Comparison of ENCODE assay signal across 10 cellular contexts in genomic region chr4:8157496-8157895, GRCh38. TPM values are rescaled to one million over a fixed set of nuclear protein-coding genes. Genes with fewer than 3 reads are reported as not detected.
A peak's percentile ranks its signal among the peaks of the same experiment; 100 is the strongest.
DNase-seq lines count a peak whose midpoint lies in the region; ATAC-seq, FAIRE-seq and TF ChIP-seq lines count a peak whose summit lies in the region.
"Had no signal": no experiment of that assay in that cellular context is flagged by ENCODE, and none has a peak within 500 bp of the region (broad histone marks: within the 10 kb centered on the region; RNA-seq: fewer than 3 reads in every experiment).

No MANE protein-coding gene starts in this region.

- H3K4me1 ChIP-seq in body of pancreas (peaks cover 28% of the 10 kb centered on the region), upper lobe of left lung (peaks cover 19 to 26% (median 21%) of the 10 kb centered on the region in 4 donors), small intestine (ENCODE audit: control insufficient read depth in 2 of 2, insufficient read depth in 1 of 2, low read depth in 1 of 2, low read length in 1 of 2) (peaks cover 0 to 3% of the 10 kb centered on the region in 2 donors)

- intact Hi-C loops in body of pancreas (cut with DNase I) = no loop called here

- H3K36me3 Mint-ChIP-seq in activated naive CD4-positive, alpha-beta T cell treated with anti-CD3 and anti-CD28 coated beads, Interleukin-2, amount 50 U/mL, for 24 hours = no peaks in the 10 kb centered on the region
- H3K36me3 Mint-ChIP-seq in memory B cell = no peaks in the 10 kb centered on the region

- H3K27me3 ChIP-seq in body of pancreas (no peaks in the 10 kb centered on the region), upper lobe of left lung (peaks cover 0 to 11% (median 5%) of the 10 kb centered on the region in 4 donors), small intestine (ENCODE audit: control insufficient read depth in 2 of 2, insufficient read depth in 2 of 2, low read length in 2 of 2) (no peaks in the 10 kb centered on the region)

- H3K9me3 Mint-ChIP-seq in activated naive CD4-positive, alpha-beta T cell treated with anti-CD3 and anti-CD28 coated beads, Interleukin-2, amount 50 U/mL, for 24 hours = no peaks in the 10 kb centered on the region
- no peaks in the 10 kb centered on the region for H3K9me3 Mint-ChIP-seq in memory B cell

- TF ChIP-seq POLR2A in body of pancreas (IDR thresholded peaks at IDR 0.05) (no peak), upper lobe of left lung (IDR thresholded peaks at IDR 0.05) (no peak)

- WGBS in body of pancreas, 2 donors = 31 to 47% methylated on average over 8 to 15 of the region's 15 CpGs
- 20 to 27% methylated on average over 12 to 15 of the region's 15 CpGs for WGBS in upper lobe of left lung, 2 donors
- 23 to 44% (median 26%) methylated on average over 15 of the region's 15 CpGs for WGBS in small intestine, 3 donors

- H3K4me3 ChIP-seq in body of pancreas (peak overlapping the region in 1 of 2 donors; percentile 57), upper lobe of left lung (peak overlapping the region; percentile 73 to 90 (median 81)), small intestine (ENCODE audit: low read depth in 1 of 2, low read length in 2 of 2) (peak overlapping the region in 1 of 2 donors; percentile 67)

- TF ChIP-seq CTCF in body of pancreas (IDR thresholded peaks at IDR 0.05) (no peak), upper lobe of left lung (IDR thresholded peaks at IDR 0.05) (no peak)

- ATAC-seq in body of pancreas (no peak), memory B cell (ENCODE audit: low read depth) (no peak), upper lobe of left lung (ENCODE audit: low FRiP score in 2 of 2) (no peak), GM21717 (IDR thresholded peaks at IDR 0.05; ENCODE audit: unreplicated experiment) (no peak), HG03159 (IDR thresholded peaks at IDR 0.05; ENCODE audit: unreplicated experiment) (no peak)
- ATAC-seq: Panc1 had no signal

- FAIRE-seq in small intestine (lab: Jason Lieb, UNC) = no peak

- peak overlapping the region; percentile 51 for H3K4me3 Mint-ChIP-seq in activated naive CD4-positive, alpha-beta T cell treated with anti-CD3 and anti-CD28 coated beads, Interleukin-2, amount 50 U/mL, for 24 hours
- H3K4me3 Mint-ChIP-seq in memory B cell = peak overlapping the region; percentile 67

- TF ChIP-seq EP300 in upper lobe of left lung (IDR thresholded peaks at IDR 0.05) = no peak

- DNase-seq in activated naive CD4-positive, alpha-beta T cell treated with anti-CD3 and anti-CD28 coated beads, Interleukin-2, amount 50 U/mL, for 16 hours = no peak
- DNase-seq in body of pancreas (peak in 3 of 4 donors; percentile 27 to 33 (median 29)), memory B cell (ENCODE audit: low spot score in 2 of 2) (no peak), upper lobe of left lung (no peak), small intestine (no peak)
- DNase-seq: EL had no signal

- no peak overlapping the region for H3K27ac Mint-ChIP-seq in activated naive CD4-positive, alpha-beta T cell treated with anti-CD3 and anti-CD28 coated beads, Interleukin-2, amount 50 U/mL, for 24 hours
- no peak overlapping the region for H3K27ac Mint-ChIP-seq in memory B cell

- H3K9me3 ChIP-seq in body of pancreas = no peaks in the 10 kb centered on the region
- no peaks in the 10 kb centered on the region for H3K9me3 ChIP-seq in upper lobe of left lung
- H3K9me3 ChIP-seq in small intestine (ENCODE audit: control insufficient read depth, low read depth) = no peaks in the 10 kb centered on the region

- no peaks in the 10 kb centered on the region for H3K36me3 ChIP-seq in body of pancreas (replicated peaks in 1 of 2; ENCODE audit: insufficient read depth in 1 of 2, low read depth in 2 of 2)
- H3K36me3 ChIP-seq in upper lobe of left lung = no peaks in the 10 kb centered on the region
- H3K36me3 ChIP-seq in small intestine (ENCODE audit: control insufficient read depth in 2 of 2, insufficient read depth in 2 of 2, low read length in 2 of 2) = no peaks in the 10 kb centered on the region

- H3K27me3 Mint-ChIP-seq in activated naive CD4-positive, alpha-beta T cell treated with anti-CD3 and anti-CD28 coated beads, Interleukin-2, amount 50 U/mL, for 24 hours = peaks cover 3% of the 10 kb centered on the region
- H3K27me3 Mint-ChIP-seq in memory B cell = peaks cover 1% of the 10 kb centered on the region

- peaks cover 19% of the 10 kb centered on the region for H3K4me1 Mint-ChIP-seq in activated naive CD4-positive, alpha-beta T cell treated with anti-CD3 and anti-CD28 coated beads, Interleukin-2, amount 50 U/mL, for 24 hours
- peaks cover 12% of the 10 kb centered on the region for H3K4me1 Mint-ChIP-seq in memory B cell

- H3K27ac ChIP-seq in body of pancreas (no peak overlapping the region), upper lobe of left lung (peak overlapping the region in 2 of 4 donors; percentile 24 to 35), small intestine (ENCODE audit: low read depth in 1 of 2, low read length in 1 of 2) (no peak overlapping the region)

RNA-seq across cellular contexts. Expression of gene ABLIM2, which starts 1.1 kb away (rescaled TPM):
- total RNA-seq in body of pancreas = 10 to 100 TPM in 1 of 2 donors, 1 to 10 TPM in 1; 6.0 to 20.8 TPM
- total RNA-seq in upper lobe of left lung = 10 to 100 TPM in 2 of 6 donors, 1 to 10 TPM in 4; 3.6 to 36.9 (median 8.1) TPM
- polyA plus RNA-seq in small intestine = 10 to 100 TPM in 1 of 3 donors, 1 to 10 TPM in 2; 1.1 to 12.7 (median 6.6) TPM

RNA-seq across cellular contexts. Expression of gene SH3TC1, which starts 41.6 kb away (rescaled TPM):
- total RNA-seq in body of pancreas (100 to 1,000 TPM in 1 of 2 donors, 10 to 100 TPM in 1; 31.1 to 103 TPM), upper lobe of left lung (100 to 1,000 TPM in 2 of 6 donors, 10 to 100 TPM in 4; 34.1 to 193 (median 81.4) TPM)
- polyA plus RNA-seq in small intestine = 1 to 10 TPM in 2 of 3 donors, under 1 TPM in 1; 0.45 to 8.2 (median 4.3) TPM

Comparison
In these comparisons a context has a peak if more than half of its experiments do, and no peak if none do; other contexts are left out.
1. DNase-seq: peak in body of pancreas (3 of 4); none in activated naive CD4-positive, alpha-beta T cell treated with anti-CD3 and anti-CD28 coated beads, Interleukin-2, amount 50 U/mL, for 16 hours (single experiment), memory B cell (0 of 2), upper lobe of left lung (0 of 2) and small intestine (single experiment).